ENCODE assay signal across 28 cellular contexts in genomic region chr14:85218982-85219381, GRCh38.
"Had no signal": no experiment of that assay in that cellular context is flagged by ENCODE, and none has a peak within 500 bp of the region (broad histone marks: within the 10 kb centered on the region; RNA-seq: fewer than 3 reads in every experiment).

No MANE protein-coding gene starts in this region.

- H3K4me1 ChIP-seq: parathyroid adenoma, psoas muscle, spleen, suprapubic skin, testis, tibial artery, transverse colon, upper lobe of right lung, uterus had no signal

- H3K27me3 ChIP-seq: neural progenitor cell, ovary, spleen, suprapubic skin, testis, tibial artery, transverse colon, upper lobe of right lung, uterus had no signal

- H3K4me3 ChIP-seq: neural progenitor cell, ovary, psoas muscle, skin epidermis, smooth muscle cell, spleen, suprapubic skin, testis, tibial artery, transverse colon, upper lobe of right lung, uterus had no signal

- H3K4me2 ChIP-seq: neural progenitor cell, smooth muscle cell had no signal

- H3K9me3 ChIP-seq: ovary, psoas muscle, suprapubic skin, testis, tibial artery, transverse colon, upper lobe of right lung, uterus had no signal

- H3K9ac ChIP-seq: neural progenitor cell, parathyroid adenoma had no signal

- DNase-seq: natural killer cell; occipital lobe; ovary; posterior cingulate gyrus; psoas muscle; right cardiac atrium; spleen; stimulated activated CD4-positive, alpha-beta T cell treated with anti-CD3 and anti-CD28 coated beads, Interleukin-12 subunit alpha, Interleukin-12 subunit beta, amount 100 ng/mL, for 4 hours; stimulated activated CD4-positive, alpha-beta T cell treated with anti-CD3 and anti-CD28 coated beads, Interleukin-1b, Interleukin-23, amount 100 ng/mL, for 48 hours; stimulated activated CD4-positive, alpha-beta T cell treated with anti-CD3 and anti-CD28 coated beads, Interleukin-4, amount 100 ng/mL, for 1 hour; stimulated activated CD4-positive, alpha-beta T cell treated with anti-CD3 and anti-CD28 coated beads, Interleukin-4, amount 100 ng/mL, for 4 hours; stimulated activated CD8-positive, alpha-beta memory T cell treated with anti-CD3 and anti-CD28 coated beads, Interleukin-4, amount 100 ng/mL, for 48 hours; stimulated activated naive CD4-positive, alpha-beta T cell; stimulated activated naive CD8-positive, alpha-beta T cell treated with anti-CD3 and anti-CD28 coated beads, Interleukin-15, amount 100 ng/mL, for 72 hours; stimulated activated naive CD8-positive, alpha-beta T cell treated with anti-CD3 and anti-CD28 coated beads, Interleukin-15, Interleukin-2, amounts not matched to agents 100 U/mL and 50 U/mL, for 24 hours; substantia nigra; testis; tibial artery; transverse colon; upper lobe of right lung; uterus had no signal

- H2AFZ ChIP-seq: neural progenitor cell, parathyroid adenoma had no signal

- H3K27ac ChIP-seq: neural progenitor cell, ovary, parathyroid adenoma, psoas muscle, skin epidermis, spleen, suprapubic skin, testis, tibial artery, transverse colon, upper lobe of right lung, uterus had no signal

- ATAC-seq: natural killer cell; psoas muscle; right cardiac atrium; sciatic nerve; stimulated activated memory B cell treated with anti-CD40 and anti-IgM and Interleukin-4, amounts not matched to agents 10 μg/mL and 1 μg/mL and 100 μg/mL, for 72 hours; stimulated activated naive CD8-positive, alpha-beta T cell treated with anti-CD3 and anti-CD28 coated beads, Interleukin-15, amount 100 ng/mL, for 72 hours; stimulated activated naive CD8-positive, alpha-beta T cell treated with anti-CD3 and anti-CD28 coated beads, Interleukin-15, Interleukin-2, amounts not matched to agents 100 U/mL and 50 U/mL, for 24 hours; upper lobe of right lung had no signal

- H3K79me2 ChIP-seq: parathyroid adenoma had no signal

- H3K36me3 ChIP-seq: neural progenitor cell, ovary, spleen, suprapubic skin, tibial artery, transverse colon, upper lobe of right lung, uterus had no signal
